ENCODE assay signal across 12 cellular contexts in the genomic region with DNA sequence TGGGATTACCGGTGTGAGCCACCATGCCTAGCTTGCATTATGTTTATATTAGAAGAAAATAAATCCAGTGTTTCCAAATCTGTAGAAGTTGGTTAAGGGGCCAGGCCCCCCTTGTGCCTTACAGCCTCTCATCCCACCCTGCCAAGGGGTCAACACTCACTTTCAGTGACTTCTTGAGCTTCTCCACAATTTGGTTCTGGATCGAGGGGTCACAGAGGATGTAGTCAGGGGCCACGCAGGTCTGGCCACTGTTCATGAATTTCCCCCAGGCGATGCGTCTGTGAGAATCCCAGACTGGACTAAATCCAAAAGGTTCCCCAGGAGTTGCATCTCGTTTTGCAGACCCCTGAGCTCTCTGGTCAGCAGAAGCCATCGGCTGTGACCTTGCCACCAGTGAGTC. TPM values are rescaled to one million over a fixed set of nuclear protein-coding genes. Genes with fewer than 3 reads are reported as not detected.
"Had no signal": no experiment of that assay in that cellular context is flagged by ENCODE, and none has a peak within 500 bp of the region (broad histone marks: within the 10 kb centered on the region; RNA-seq: fewer than 3 reads in every experiment).

No MANE protein-coding gene starts in this region.

- H3K27ac ChIP-seq: GM23248 had no signal

- DNase-seq: GM23248, GOT3, H7, H9, HCEC 1CT, HFFc6 had no signal

- H3K36me3 ChIP-seq: HAP-1 had no signal

- H2AFZ ChIP-seq: GM23248, GM23338 had no signal

- FAIRE-seq: H1, H54 had no signal

- H3K9me3 ChIP-seq: HAP-1 had no signal

- H3K4me3 ChIP-seq: GM23248, GM23338, HAP-1 had no signal

- H3K4me2 ChIP-seq: GM23338 had no signal

- ATAC-seq: GM23338, HCT116 had no signal

RNA-seq across cellular contexts. Expression of gene SLC47A2, which starts 24.5 kb away (rescaled TPM):
- total RNA-seq: GM23248, GM23338, H1, H4, H7, H9, HFFc6 had no signal
- polyA plus RNA-seq: GM23248, GM23338, H1 had no signal
